ENCODE assay signal across 21 cellular contexts in the genomic region with DNA sequence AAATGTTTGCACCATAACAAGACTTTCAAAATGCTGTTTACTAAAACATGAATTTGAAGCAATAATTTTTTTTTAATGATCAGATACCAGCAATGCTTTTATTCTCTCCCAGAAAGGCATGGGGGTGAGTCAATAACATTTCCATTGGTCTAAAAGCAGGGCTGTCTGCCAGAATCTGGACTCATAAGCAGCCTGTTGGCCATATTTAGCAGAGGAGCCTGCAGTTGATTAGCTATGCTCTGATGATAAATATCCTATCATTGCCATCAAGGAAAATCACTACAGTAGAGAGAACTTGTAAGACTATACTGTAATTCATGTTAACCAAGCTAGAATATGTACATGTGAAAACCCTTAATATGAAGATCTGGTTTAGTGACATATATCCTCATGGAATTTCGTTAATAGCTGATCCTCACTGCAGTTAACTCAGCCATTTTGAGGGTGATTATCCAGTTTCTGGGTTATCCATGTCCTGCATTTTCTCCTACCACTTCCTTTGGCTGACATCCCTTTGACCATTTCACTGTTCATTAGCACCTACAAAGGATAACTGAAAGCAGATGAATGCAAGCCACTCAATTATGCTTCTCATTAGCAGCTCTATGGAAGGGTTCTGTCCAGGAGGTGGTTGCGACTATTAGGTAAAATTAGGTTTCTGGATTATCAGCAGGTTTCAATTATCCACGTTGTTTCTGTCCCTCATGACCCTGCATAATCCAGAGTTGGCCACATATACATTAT.
A peak's percentile ranks its signal among the peaks of the same experiment; 100 is the strongest.
DNase-seq lines count a peak whose midpoint lies in the region; ATAC-seq and TF ChIP-seq lines count a peak whose summit lies in the region.
"Had no signal": no experiment of that assay in that cellular context is flagged by ENCODE, and none has a peak within 500 bp of the region (broad histone marks: within the 10 kb centered on the region; RNA-seq: fewer than 3 reads in every experiment).

No MANE protein-coding gene starts in this region.

- H3K9ac ChIP-seq in H9 (ENCODE audit: extremely low read depth, insufficient read length, low read length) = no peak overlapping the region

- H3K23me2 ChIP-seq in H9 (ENCODE audit: insufficient read length, low read depth, low read length, poor library complexity, severe bottlenecking) = no peaks in the 10 kb centered on the region

- H2BK5ac ChIP-seq in H9 (ENCODE audit: insufficient read length, low read length) = no peak overlapping the region

- TF ChIP-seq CTCF in H9 (conservative IDR thresholded peaks at IDR 0.05) = no peak

- no peak overlapping the region for H2BK120ac ChIP-seq in H9 (ENCODE audit: low read depth, low read length, poor library complexity, severe bottlenecking)

- ATAC-seq in HG02642 (IDR thresholded peaks at IDR 0.05; ENCODE audit: poor library complexity, unreplicated experiment) (no peak), HG02840 (IDR thresholded peaks at IDR 0.05; ENCODE audit: low FRiP score, unreplicated experiment) (no peak), HG02678 (IDR thresholded peaks at IDR 0.05; ENCODE audit: unreplicated experiment) (no peak)
- ATAC-seq: activated CD4-positive, alpha-beta T cell treated with anti-CD3 and anti-CD28 coated beads for 36 hours; stimulated activated memory B cell treated with anti-CD40 and anti-IgM and Interleukin-4, amounts not matched to agents 10 μg/mL and 1 μg/mL and 100 μg/mL, for 72 hours had no signal

- H3K9me3 Mint-ChIP-seq in H9 = no peaks in the 10 kb centered on the region
- H3K9me3 Mint-ChIP-seq: memory B cell, nephron progenitor cell had no signal

- no peak overlapping the region for H4K8ac ChIP-seq in H9 (replicated peaks; ENCODE audit: insufficient read length, low read depth, low read length)

- H3K36me3 Mint-ChIP-seq in H9 (ENCODE audit: insufficient read depth in 1 of 3, low read depth in 3 of 3) = no peaks in the 10 kb centered on the region
- H3K36me3 Mint-ChIP-seq: IgD-negative memory B cell; memory B cell; stimulated activated memory B cell treated with anti-CD40 and anti-IgM and Interleukin-4, amounts not matched to agents 10 μg/mL and 1 μg/mL and 100 μg/mL, for 72 hours had no signal

- no peaks in the 10 kb centered on the region for H3K27me3 Mint-ChIP-seq in H9 (ENCODE audit: low read depth)
- H3K27me3 Mint-ChIP-seq: activated CD4-positive, alpha-beta T cell treated with anti-CD3 and anti-CD28 coated beads for 36 hours; memory B cell; stimulated activated memory B cell treated with anti-CD40 and anti-IgM and Interleukin-4, amounts not matched to agents 10 μg/mL and 1 μg/mL and 100 μg/mL, for 72 hours had no signal

- no peak overlapping the region for H3K14ac ChIP-seq in H9 (ENCODE audit: insufficient read depth, low read length)

- no CpG with 5 or more reads among the region's 3 CpGs for WGBS in H9 (ENCODE audit: extremely low coverage, insufficient read length, low lambda C conversion rate)

- H4K91ac ChIP-seq in H9 (ENCODE audit: insufficient read length, low read depth, low read length) = no peak overlapping the region

- H3K79me2 ChIP-seq in H9 (ENCODE audit: insufficient read depth, low read length) = no peaks in the 10 kb centered on the region

- no peak overlapping the region for H2BK12ac ChIP-seq in H9 (ENCODE audit: insufficient read length, low read depth, low read length)

- H3K4me3 Mint-ChIP-seq in H9 = no peak overlapping the region
- H3K4me3 Mint-ChIP-seq: activated CD4-positive, alpha-beta T cell treated with anti-CD3 and anti-CD28 coated beads for 36 hours; IgD-negative memory B cell; memory B cell; nephron progenitor cell; stimulated activated memory B cell treated with anti-CD40 and anti-IgM and Interleukin-4, amounts not matched to agents 10 μg/mL and 1 μg/mL and 100 μg/mL, for 72 hours had no signal

- no peak overlapping the region for H3K4ac ChIP-seq in H9 (ENCODE audit: low read depth, low read length)

- no peak overlapping the region for H3K56ac ChIP-seq in H9 (ENCODE audit: insufficient read length, low read depth, low read length)

- no peak overlapping the region for H2AFZ ChIP-seq in H9 (ENCODE audit: low read length)

- no peaks in the 10 kb centered on the region for H3K79me1 ChIP-seq in H9 (ENCODE audit: insufficient read depth, low read depth, low read length, poor library complexity, severe bottlenecking)

- H3T11ph ChIP-seq in H9 (ENCODE audit: low read length) = no peak overlapping the region

- H3K9me3 ChIP-seq in H9 (ENCODE audit: control insufficient read depth, low read depth, low read length) = no peaks in the 10 kb centered on the region
- H3K9me3 ChIP-seq: prostate gland, upper lobe of left lung had no signal

- H4K20me1 ChIP-seq in H9 (ENCODE audit: control insufficient read depth, insufficient read depth, insufficient read length) = no peaks in the 10 kb centered on the region

- H3K23ac ChIP-seq in H9 (ENCODE audit: insufficient read length, low read depth, low read length) = no peak overlapping the region

- no peak overlapping the region for H4K5ac ChIP-seq in H9 (ENCODE audit: insufficient read length, low read depth, low read length)

- H3K4me1 ChIP-seq in H9 (ENCODE audit: insufficient read depth, low read length) = no peaks in the 10 kb centered on the region
- H3K4me1 ChIP-seq: prostate gland, upper lobe of left lung had no signal

- H3K4me2 ChIP-seq in H9 (ENCODE audit: insufficient read depth, insufficient read length, low read length) = no peak overlapping the region

- H2AK5ac ChIP-seq in H9 (ENCODE audit: insufficient read length, low read length) = no peak overlapping the region

- H3K27ac ChIP-seq in H9 (ENCODE audit: insufficient read length, low read depth, low read length) = no peak overlapping the region
- H3K27ac ChIP-seq: prostate gland, upper lobe of left lung had no signal

- peak overlapping the region in 2 of 3 experiments; percentile 39 to 61; a peak in 1 of 7 replicates for H3K27ac Mint-ChIP-seq in H9
- H3K27ac Mint-ChIP-seq: activated CD4-positive, alpha-beta T cell treated with anti-CD3 and anti-CD28 coated beads for 36 hours; IgD-negative memory B cell; memory B cell; nephron progenitor cell; stimulated activated memory B cell treated with anti-CD40 and anti-IgM and Interleukin-4, amounts not matched to agents 10 μg/mL and 1 μg/mL and 100 μg/mL, for 72 hours had no signal

- H3K18ac ChIP-seq in H9 (ENCODE audit: insufficient read length, low read depth, low read length) = no peak overlapping the region

- H3K4me1 Mint-ChIP-seq in H9 = peaks cover 5 to 15% of the 10 kb centered on the region in 2 experiments
- H3K4me1 Mint-ChIP-seq: activated CD4-positive, alpha-beta T cell treated with anti-CD3 and anti-CD28 coated beads for 36 hours; IgD-negative memory B cell; memory B cell; nephron progenitor cell; stimulated activated memory B cell treated with anti-CD40 and anti-IgM and Interleukin-4, amounts not matched to agents 10 μg/mL and 1 μg/mL and 100 μg/mL, for 72 hours had no signal

- no peaks in the 10 kb centered on the region for H3K27me3 ChIP-seq in H9 (ENCODE audit: insufficient read depth, low read length)
- H3K27me3 ChIP-seq: upper lobe of left lung had no signal

- H2BK15ac ChIP-seq in H9 (ENCODE audit: low read depth, low read length) = no peak overlapping the region

- peak; percentile 62 for DNase-seq in AG08395 (ENCODE audit: low spot score)
- DNase-seq in H9 = no peak
- DNase-seq in astrocyte of the hippocampus (ENCODE audit: low read depth, low spot score) = peak; percentile 3
- DNase-seq in fibroblast of the conjunctiva (ENCODE audit: low read depth) = peak; percentile 26
- DNase-seq in NCI-H1694 (lab: John Stamatoyannopoulos, UW) = no peak
- DNase-seq: activated CD4-positive, alpha-beta T cell treated with anti-CD3 and anti-CD28 coated beads for 36 hours; activated CD8-positive, alpha-beta memory T cell treated with anti-CD3 and anti-CD28 coated beads, Interleukin-2, amount 50 U/mL, for 48 hours; COR-L47; GF-D8; glutamatergic neuron; NCI-H1048; NCI-H2107; nephron progenitor cell; upper lobe of left lung had no signal

- H2BK20ac ChIP-seq in H9 (ENCODE audit: low read depth, low read length, poor library complexity, severe bottlenecking) = no peak overlapping the region

Comparison
In these comparisons a context has a peak if more than half of its experiments do, and no peak if none do; other contexts are left out.
1. DNase-seq: peak in AG08395 (single experiment), astrocyte of the hippocampus (single experiment) and fibroblast of the conjunctiva (single experiment); none in H9 (single experiment) and NCI-H1694 (single experiment).